22 cellular contexts compared by ENCODE assay signal in genomic region chr22:37351268-37351667, GRCh38.
"Had no signal": no experiment of that assay in that cellular context is flagged by ENCODE, and none has a peak within 500 bp of the region (broad histone marks: within the 10 kb centered on the region; RNA-seq: fewer than 3 reads in every experiment).

No MANE protein-coding gene starts in this region.

- ATAC-seq: activated CD8-positive, alpha-beta T cell treated with anti-CD3 and anti-CD28 coated beads, Interleukin-2, amount 10 ng/mL, durations not matched to agents 7 days and 5 days; activated naive CD8-positive, alpha-beta T cell treated with anti-CD3 and anti-CD28 coated beads, Interleukin-2, amount 50 U/mL, for 24 hours; effector memory CD8-positive, alpha-beta T cell; left ventricle myocardium superior; natural killer cell; upper lobe of right lung had no signal

- DNase-seq: activated CD4-positive, alpha-beta T cell treated with anti-CD3 and anti-CD28 coated beads, Interleukin-2, amount 50 U/mL, for 1 hour; activated CD4-positive, CD25-positive, alpha-beta regulatory T cell treated with anti-CD3 and anti-CD28 coated beads, Interleukin-2, amount 50 U/mL, for 72 hours; activated CD8-positive, alpha-beta T cell treated with anti-CD3 and anti-CD28 coated beads, Interleukin-2, amount 10 ng/mL, durations not matched to agents 7 days and 5 days; activated gamma-delta T cell; activated naive CD4-positive, alpha-beta T cell treated with anti-CD3 and anti-CD28 coated beads, Interleukin-2, amount 50 U/mL, for 16 hours; activated naive CD8-positive, alpha-beta T cell treated with anti-CD3 and anti-CD28 coated beads, Interleukin-2, amount 50 U/mL, for 24 hours; aorta; brain microvascular endothelial cell; central memory CD4-positive, alpha-beta T cell; dorsolateral prefrontal cortex; effector memory CD8-positive, alpha-beta T cell; hippocampal formation; left ventricle myocardium superior; mammary epithelial cell; midbrain; natural killer cell; ovary; spleen; stimulated activated CD4-positive, alpha-beta T cell treated with anti-CD3 and anti-CD28 coated beads, Interleukin-4, amount 100 ng/mL, for 24 hours; stimulated activated naive CD4-positive, alpha-beta T cell treated with Interleukin-2 at 50 U/mL for 16 hours; thyroid gland; upper lobe of right lung had no signal
